ENCODE assay signal across 8 cellular contexts in genomic region chr5:172764861-172765765, GRCh38. TPM values are rescaled to one million over a fixed set of nuclear protein-coding genes. Genes with fewer than 3 reads are reported as not detected.
DNase-seq lines count a peak whose midpoint lies in the region; ATAC-seq and TF ChIP-seq lines count a peak whose summit lies in the region.

No MANE protein-coding gene starts in this region.

- DNase-seq in NCI-H526 (lab: John Stamatoyannopoulos, UW) (peak; percentile 92 to 94), colonic mucosa (peak; percentile 99), left kidney (ENCODE audit: low read depth, low spot score) (peak; percentile 100)
- peak; percentile 99 for DNase-seq in activated CD4-positive, alpha-beta T cell treated with anti-CD3 and anti-CD28 coated beads, Interleukin-2, amount 10 ng/mL, durations not matched to agents 24 days and 14 days
- DNase-seq in stimulated activated CD4-positive, alpha-beta T cell treated with anti-CD3 and anti-CD28 coated beads, Interleukin-1b, Interleukin-23, amount 100 ng/mL, for 48 hours = peak; percentile 93

- peaks cover 55 to 63% (median 60%) of the 10 kb centered on the region in 10 experiments for H3K4me1 ChIP-seq in BLaER1 treated with 17β-estradiol and CSF1 and Interleukin-3, amounts not matched to agents 10 nM and 100 nM
- H3K4me1 ChIP-seq in colonic mucosa = peaks cover 11% of the 10 kb centered on the region

- peak overlapping the region; percentile 79 for H3K4me3 Mint-ChIP-seq in activated CD4-positive, alpha-beta T cell treated with anti-CD3 and anti-CD28 coated beads, Interleukin-2, amount 10 ng/mL, durations not matched to agents 24 days and 14 days

- intact Hi-C loops in activated CD4-positive, alpha-beta T cell treated with anti-CD3 and anti-CD28 coated beads, Interleukin-2, amount 10 ng/mL, durations not matched to agents 24 days and 14 days (cut with micrococcal nuclease) = loop anchor here (1.0 to 2.0 kb wide), 8 partner anchors 8 to 858 kb away; partner anchors contain the start of genes CREBRF, ERGIC1 and RPL26L1
- intact Hi-C loops in colonic mucosa (cut with DNase I) = no loop called here

- ATAC-seq in GM19328 (IDR thresholded peaks at IDR 0.05; ENCODE audit: unreplicated experiment) (peak; percentile 84), HG03469 (IDR thresholded peaks at IDR 0.05; ENCODE audit: unreplicated experiment) (peak; percentile 66)

- no peaks in the 10 kb centered on the region for H3K9me3 Mint-ChIP-seq in activated CD4-positive, alpha-beta T cell treated with anti-CD3 and anti-CD28 coated beads, Interleukin-2, amount 10 ng/mL, durations not matched to agents 24 days and 14 days

- H3K36me3 ChIP-seq in BLaER1 treated with 17β-estradiol and CSF1 and Interleukin-3, amounts not matched to agents 10 nM and 100 nM = peaks cover 26 to 41% (median 31%) of the 10 kb centered on the region in 11 experiments
- H3K36me3 ChIP-seq in colonic mucosa = peaks cover 12% of the 10 kb centered on the region

- TF ChIP-seq CTCF in colonic mucosa (IDR thresholded peaks at IDR 0.05) = no peak

- peaks cover 23% of the 10 kb centered on the region for H3K36me3 Mint-ChIP-seq in activated CD4-positive, alpha-beta T cell treated with anti-CD3 and anti-CD28 coated beads, Interleukin-2, amount 10 ng/mL, durations not matched to agents 24 days and 14 days (ENCODE audit: low read depth)

- H3K9ac ChIP-seq in BLaER1 treated with 17β-estradiol and CSF1 and Interleukin-3, amounts not matched to agents 10 nM and 100 nM = peak overlapping the region; percentile 70 to 100 (median 95)
- H3K9ac ChIP-seq in colonic mucosa (ENCODE audit: low read depth in 2 of 2, low read length in 2 of 2) = peak overlapping the region; percentile 78 to 95

- peaks cover 26% of the 10 kb centered on the region for H3K4me1 Mint-ChIP-seq in activated CD4-positive, alpha-beta T cell treated with anti-CD3 and anti-CD28 coated beads, Interleukin-2, amount 10 ng/mL, durations not matched to agents 24 days and 14 days

- peaks cover 29 to 47% (median 45%) of the 10 kb centered on the region in 11 experiments; a peak in 21 of 22 replicates for H4K20me1 ChIP-seq in BLaER1 treated with 17β-estradiol and CSF1 and Interleukin-3, amounts not matched to agents 10 nM and 100 nM

- peaks cover 0 to 10% (median 6%) of the 10 kb centered on the region in 11 experiments; a peak in 15 of 22 replicates for H3K9me3 ChIP-seq in BLaER1 treated with 17β-estradiol and CSF1 and Interleukin-3, amounts not matched to agents 10 nM and 100 nM (replicated peaks in 1 of 11)
- no peaks in the 10 kb centered on the region for H3K9me3 ChIP-seq in colonic mucosa

- H3K4me2 ChIP-seq in BLaER1 treated with 17β-estradiol and CSF1 and Interleukin-3, amounts not matched to agents 10 nM and 100 nM = peak overlapping the region; percentile 78 to 99 (median 96)

- H3K27ac Mint-ChIP-seq in activated CD4-positive, alpha-beta T cell treated with anti-CD3 and anti-CD28 coated beads, Interleukin-2, amount 10 ng/mL, durations not matched to agents 24 days and 14 days = peak overlapping the region; percentile 91

- H3K4me3 ChIP-seq in BLaER1 treated with 17β-estradiol and CSF1 and Interleukin-3, amounts not matched to agents 10 nM and 100 nM = peak overlapping the region; percentile 43 to 71 (median 60)
- peak overlapping the region; percentile 12 for H3K4me3 ChIP-seq in colonic mucosa

- peaks cover 5% of the 10 kb centered on the region for H3K27me3 Mint-ChIP-seq in activated CD4-positive, alpha-beta T cell treated with anti-CD3 and anti-CD28 coated beads, Interleukin-2, amount 10 ng/mL, durations not matched to agents 24 days and 14 days

- peak overlapping the region; percentile 62 to 100 (median 83) for H3K27ac ChIP-seq in BLaER1 treated with 17β-estradiol and CSF1 and Interleukin-3, amounts not matched to agents 10 nM and 100 nM
- peak overlapping the region; percentile 100 for H3K27ac ChIP-seq in colonic mucosa

- H3K27me3 ChIP-seq in BLaER1 treated with 17β-estradiol and CSF1 and Interleukin-3, amounts not matched to agents 10 nM and 100 nM = no peaks in the 10 kb centered on the region
- no peaks in the 10 kb centered on the region for H3K27me3 ChIP-seq in colonic mucosa

RNA-seq across cellular contexts. Expression of gene DUSP1, which starts 5.9 kb away (rescaled TPM):
- total RNA-seq in activated CD4-positive, alpha-beta T cell treated with anti-CD3 and anti-CD28 coated beads, Interleukin-2, amount 10 ng/mL, durations not matched to agents 24 days and 14 days = 10.2 and 10.6 TPM in 2 replicates
- 100 to 1,000 TPM in 1 of 2 donors, 10 to 100 TPM in 1; 61.7 to 102 TPM for total RNA-seq in colonic mucosa

Comparison
In these comparisons a context has a peak if more than half of its experiments do, and no peak if none do; other contexts are left out.
1. Peak in every context shown above with its lines: DNase-seq, ATAC-seq, H3K4me3 ChIP-seq and H3K27ac ChIP-seq.